Comparison of ENCODE assay signal across 20 cellular contexts in genomic region chr11:134783219-134783618, GRCh38.
DNase-seq lines count a peak whose midpoint lies in the region; ATAC-seq and TF ChIP-seq lines count a peak whose summit lies in the region.
"Had no signal": no experiment of that assay in that cellular context is flagged by ENCODE, and none has a peak within 500 bp of the region (broad histone marks: within the 10 kb centered on the region; RNA-seq: fewer than 3 reads in every experiment).

No MANE protein-coding gene starts in this region.

- no peak overlapping the region for H3K4me2 ChIP-seq in SK-N-SH
- H3K4me2 ChIP-seq: BLaER1, GM23338 had no signal

- H4K20me1 ChIP-seq in SK-N-SH (ENCODE audit: insufficient read depth) = no peaks in the 10 kb centered on the region
- H4K20me1 ChIP-seq: BLaER1 had no signal

- H3K27me3 ChIP-seq in SK-N-SH (ENCODE audit: insufficient read depth) = no peaks in the 10 kb centered on the region
- H3K27me3 ChIP-seq: BLaER1 had no signal

- POLR2A ChIA-PET in SK-N-SH (lab: Yijun Ruan, JAX) = no interaction called here

- no peaks in the 10 kb centered on the region for H3K79me2 ChIP-seq in SK-N-SH (ENCODE audit: insufficient read depth)

- H3K9me3 ChIP-seq in SK-N-SH = no peaks in the 10 kb centered on the region
- H3K9me3 ChIP-seq: BLaER1, Caco-2 had no signal

- H3K9ac ChIP-seq in SK-N-SH = no peak overlapping the region
- H3K9ac ChIP-seq: BLaER1 had no signal

- H3K27ac Mint-ChIP-seq in neural crest cell (ENCODE audit: unreplicated experiment) = peak overlapping the region; percentile 39
- H3K27ac Mint-ChIP-seq: B cell; CD8-positive, alpha-beta T cell; GM23338; H9 had no signal

- TF ChIP-seq RAD21 in SK-N-SH (IDR thresholded peaks at IDR 0.05; ENCODE audit: low read length) = no peak

- H3K4me1 ChIP-seq in SK-N-SH (ENCODE audit: control insufficient read depth in 1 of 2, insufficient read depth in 2 of 2, low read depth in 1 of 2, low read length in 1 of 2) = no peaks in the 10 kb centered on the region; a peak in 1 of 4 replicates
- H3K4me1 ChIP-seq: BLaER1, Caco-2 had no signal

- no peaks in the 10 kb centered on the region for H3K36me3 ChIP-seq in SK-N-SH (replicated peaks in 1 of 2; ENCODE audit: control insufficient read depth in 1 of 2, insufficient read depth in 2 of 2, low read length in 1 of 2)
- H3K36me3 ChIP-seq: BLaER1 had no signal

- DNase-seq in SK-N-SH = no peak
- peak; percentile 34 for DNase-seq in fibroblast of villous mesenchyme (ENCODE audit: low read depth)
- no peak for DNase-seq in neural crest cell (ENCODE audit: low read depth, low spot score)
- no peak for DNase-seq in NOMO-1 treated with dmso at 0.1 percent for 144 hours (lab: John Stamatoyannopoulos, UW; ENCODE audit: unreplicated experiment)
- no peak for DNase-seq in stimulated activated CD4-positive, alpha-beta T cell treated with anti-CD3 and anti-CD28 coated beads, Interleukin-1b, Interleukin-23, amount 100 ng/mL, for 48 hours
- DNase-seq in NCI-H1694 (lab: John Stamatoyannopoulos, UW) = no peak
- DNase-seq: Caco-2; CD4-positive, CD25-positive, alpha-beta regulatory T cell; CD8-positive, alpha-beta T cell; DMS153; DND-41; H9 had no signal

- WGBS in SK-N-SH (ENCODE audit: low lambda C conversion rate) = 16% methylated on average over 3 of the region's 3 CpGs

- peaks cover 5% of the 10 kb centered on the region for H3K27me3 Mint-ChIP-seq in neural crest cell (ENCODE audit: low read depth)

- no peaks in the 10 kb centered on the region for H3K9me3 Mint-ChIP-seq in neural crest cell
- H3K9me3 Mint-ChIP-seq: CD8-positive, alpha-beta T cell; GM23338; H9 had no signal

- no peak for TF ChIP-seq CTCF in SK-N-SH (IDR thresholded peaks at IDR 0.05)
- no peak for TF ChIP-seq CTCF in fibroblast of villous mesenchyme (IDR thresholded peaks at IDR 0.05; ENCODE audit: insufficient read depth, low read depth, low read length)
- no peak for TF ChIP-seq CTCF in neural crest cell (conservative IDR thresholded peaks at IDR 0.05)

- H3K27ac ChIP-seq in SK-N-SH (ENCODE audit: low read depth in 2 of 2, low read length in 1 of 2) = no peak overlapping the region
- H3K27ac ChIP-seq: 22Rv1, BLaER1, C4-2B had no signal

- CTCF ChIA-PET in SK-N-SH (lab: Yijun Ruan, JAX) = interaction anchor here (1.1 kb wide), 1 partner anchor 19 kb away, joined by 3 read pairs; no protein-coding TSS in a partner anchor

- no peak overlapping the region for H2AFZ ChIP-seq in SK-N-SH (ENCODE audit: low read depth)
- H2AFZ ChIP-seq: GM23338 had no signal

- TF ChIP-seq EP300 in SK-N-SH (IDR thresholded peaks at IDR 0.05; ENCODE audit: borderline replicate concordance in 1 of 2, low read depth in 1 of 2, low read length in 1 of 2) = no peak

- H3K4me3 ChIP-seq in SK-N-SH (ENCODE audit: low read depth in 2 of 2, low read length in 1 of 2) (no peak overlapping the region), fibroblast of villous mesenchyme (ENCODE audit: low read depth, low read length) (no peak overlapping the region)
- H3K4me3 ChIP-seq: BLaER1, GM23338 had no signal

- no peaks in the 10 kb centered on the region for H3K36me3 Mint-ChIP-seq in neural crest cell (ENCODE audit: low read depth)
- H3K36me3 Mint-ChIP-seq: CD4-positive, CD25-positive, alpha-beta regulatory T cell; CD8-positive, alpha-beta T cell had no signal

- no peak overlapping the region for H3K4me3 Mint-ChIP-seq in neural crest cell
- H3K4me3 Mint-ChIP-seq: B cell; CD4-positive, CD25-positive, alpha-beta regulatory T cell; CD8-positive, alpha-beta T cell; GM23338; H9 had no signal

- H3K4me1 Mint-ChIP-seq in neural crest cell = peaks cover 8% of the 10 kb centered on the region
- H3K4me1 Mint-ChIP-seq: B cell; CD4-positive, CD25-positive, alpha-beta regulatory T cell; H9 had no signal

- ATAC-seq in SK-N-SH treated with all-trans-retinoic acid at 6 μM for 48 hours = no peak
- no peak for ATAC-seq in HG03039 (IDR thresholded peaks at IDR 0.05; ENCODE audit: unreplicated experiment)
- ATAC-seq: CD8-positive, alpha-beta T cell; GM23338; HCT116 had no signal

- no peaks in the 10 kb centered on the region for H3F3A ChIP-seq in SK-N-SH (replicated peaks; ENCODE audit: insufficient read depth)

- no peaks in the 10 kb centered on the region for H3K9me2 ChIP-seq in SK-N-SH

TF ChIP-seq in SK-N-SH treated with all-trans-retinoic acid at 6 μM for 48 hours, 23 proteins besides CTCF, POLR2A, EP300 and RAD21:
- TF ChIP-seq ARNTL (CRISPR knock-in tag; IDR thresholded peaks at IDR 0.05; ENCODE audit: borderline replicate concordance, low read depth) = no peak
- no peak for TF ChIP-seq RARB (CRISPR knock-in tag; IDR thresholded peaks at IDR 0.05)
- TF ChIP-seq ISL1 (CRISPR knock-in tag; IDR thresholded peaks at IDR 0.05) = peak; percentile 79
- TF ChIP-seq ZFP3 (CRISPR knock-in tag; IDR thresholded peaks at IDR 0.05) = no peak
- no peak for TF ChIP-seq PATZ1 (CRISPR knock-in tag; IDR thresholded peaks at IDR 0.05; ENCODE audit: borderline replicate concordance)
- no peak for TF ChIP-seq PPARA (CRISPR knock-in tag; IDR thresholded peaks at IDR 0.05; ENCODE audit: borderline replicate concordance)
- TF ChIP-seq ZC3H10 (CRISPR knock-in tag; IDR thresholded peaks at IDR 0.05) = no peak
TF ChIP-seq in SK-N-SH treated with all-trans-retinoic acid at 6 μM for 48 hours: peak in this region for 1.

TF ChIP-seq in SK-N-SH, 30 proteins besides CTCF, POLR2A, EP300 and RAD21:
- TF ChIP-seq ZBTB33 (IDR thresholded peaks at IDR 0.05; ENCODE audit: borderline replicate concordance, low read depth) (no peak), RFX5 (IDR thresholded peaks at IDR 0.05; ENCODE audit: low read length) (no peak), POLR2AphosphoS5 (IDR thresholded peaks at IDR 0.05; ENCODE audit: low read depth, low read length) (no peak), GATA2 (CRISPR knock-in tag; IDR thresholded peaks at IDR 0.05) (no peak), NRF1 (IDR thresholded peaks at IDR 0.05; ENCODE audit: low read depth, low read length) (no peak)
- TF ChIP-seq, protein P1, sequence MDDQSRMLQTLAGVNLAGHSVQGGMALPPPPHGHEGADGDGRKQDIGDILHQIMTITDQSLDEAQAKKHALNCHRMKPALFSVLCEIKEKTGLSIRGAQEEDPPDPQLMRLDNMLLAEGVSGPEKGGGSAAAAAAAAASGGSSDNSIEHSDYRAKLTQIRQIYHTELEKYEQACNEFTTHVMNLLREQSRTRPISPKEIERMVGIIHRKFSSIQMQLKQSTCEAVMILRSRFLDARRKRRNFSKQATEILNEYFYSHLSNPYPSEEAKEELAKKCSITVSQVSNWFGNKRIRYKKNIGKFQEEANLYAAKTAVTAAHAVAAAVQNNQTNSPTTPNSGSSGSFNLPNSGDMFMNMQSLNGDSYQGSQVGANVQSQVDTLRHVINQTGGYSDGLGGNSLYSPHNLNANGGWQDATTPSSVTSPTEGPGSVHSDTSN (IDR thresholded peaks at IDR 0.05) = no peak
- TF ChIP-seq, protein P2, sequence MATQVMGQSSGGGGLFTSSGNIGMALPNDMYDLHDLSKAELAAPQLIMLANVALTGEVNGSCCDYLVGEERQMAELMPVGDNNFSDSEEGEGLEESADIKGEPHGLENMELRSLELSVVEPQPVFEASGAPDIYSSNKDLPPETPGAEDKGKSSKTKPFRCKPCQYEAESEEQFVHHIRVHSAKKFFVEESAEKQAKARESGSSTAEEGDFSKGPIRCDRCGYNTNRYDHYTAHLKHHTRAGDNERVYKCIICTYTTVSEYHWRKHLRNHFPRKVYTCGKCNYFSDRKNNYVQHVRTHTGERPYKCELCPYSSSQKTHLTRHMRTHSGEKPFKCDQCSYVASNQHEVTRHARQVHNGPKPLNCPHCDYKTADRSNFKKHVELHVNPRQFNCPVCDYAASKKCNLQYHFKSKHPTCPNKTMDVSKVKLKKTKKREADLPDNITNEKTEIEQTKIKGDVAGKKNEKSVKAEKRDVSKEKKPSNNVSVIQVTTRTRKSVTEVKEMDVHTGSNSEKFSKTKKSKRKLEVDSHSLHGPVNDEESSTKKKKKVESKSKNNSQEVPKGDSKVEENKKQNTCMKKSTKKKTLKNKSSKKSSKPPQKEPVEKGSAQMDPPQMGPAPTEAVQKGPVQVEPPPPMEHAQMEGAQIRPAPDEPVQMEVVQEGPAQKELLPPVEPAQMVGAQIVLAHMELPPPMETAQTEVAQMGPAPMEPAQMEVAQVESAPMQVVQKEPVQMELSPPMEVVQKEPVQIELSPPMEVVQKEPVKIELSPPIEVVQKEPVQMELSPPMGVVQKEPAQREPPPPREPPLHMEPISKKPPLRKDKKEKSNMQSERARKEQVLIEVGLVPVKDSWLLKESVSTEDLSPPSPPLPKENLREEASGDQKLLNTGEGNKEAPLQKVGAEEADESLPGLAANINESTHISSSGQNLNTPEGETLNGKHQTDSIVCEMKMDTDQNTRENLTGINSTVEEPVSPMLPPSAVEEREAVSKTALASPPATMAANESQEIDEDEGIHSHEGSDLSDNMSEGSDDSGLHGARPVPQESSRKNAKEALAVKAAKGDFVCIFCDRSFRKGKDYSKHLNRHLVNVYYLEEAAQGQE (IDR thresholded peaks at IDR 0.05; ENCODE audit: low read depth, low read length) = no peak
